15 cellular contexts compared by ENCODE assay signal in genomic region chr4:54006755-54007154, GRCh38.
"Had no signal": no experiment of that assay in that cellular context is flagged by ENCODE, and none has a peak within 500 bp of the region (broad histone marks: within the 10 kb centered on the region; RNA-seq: fewer than 3 reads in every experiment).

No MANE protein-coding gene starts in this region.

- H3K4me1 ChIP-seq: foreskin keratinocyte, uterus had no signal

- H3K9me3 ChIP-seq: tibial nerve, uterus had no signal

- H3K9me3 Mint-ChIP-seq: activated CD4-positive, alpha-beta memory T cell treated with anti-CD3 and anti-CD28 coated beads for 36 hours; neural crest cell had no signal

- DNase-seq: activated CD4-positive, alpha-beta memory T cell treated with anti-CD3 and anti-CD28 coated beads for 36 hours; activated CD4-positive, alpha-beta T cell treated with anti-CD3 and anti-CD28 coated beads for 36 hours; activated gamma-delta T cell treated with Interleukin-2 at 50 U/mL for 16 hours; activated T-cell treated with anti-CD3 and anti-CD28 coated beads for 4 hours; foreskin keratinocyte; stimulated activated CD4-positive, alpha-beta T cell treated with anti-CD3 and anti-CD28 coated beads, Interleukin-12 subunit alpha, Interleukin-12 subunit beta, amount 100 ng/mL, for 4 hours; stimulated activated CD4-positive, alpha-beta T cell treated with anti-CD3 and anti-CD28 coated beads, Interleukin-1b, Interleukin-23, amount 100 ng/mL, for 48 hours; stimulated activated naive CD4-positive, alpha-beta T cell treated with Interleukin-2 at 50 U/mL for 16 hours; uterus had no signal

- H3K36me3 ChIP-seq: uterus had no signal

- H3K4me3 ChIP-seq: hepatocyte, tibial nerve, uterus had no signal

- H3K27me3 ChIP-seq: foreskin keratinocyte, hepatocyte, tibial nerve, uterus had no signal

- ATAC-seq: activated CD4-positive, alpha-beta T cell treated with anti-CD3 and anti-CD28 coated beads for 36 hours; foreskin keratinocyte had no signal

- H3K4me3 Mint-ChIP-seq: activated CD4-positive, alpha-beta memory T cell treated with anti-CD3 and anti-CD28 coated beads for 36 hours; activated CD4-positive, alpha-beta T cell treated with anti-CD3 and anti-CD28 coated beads for 36 hours; activated naive CD8-positive, alpha-beta T cell; activated T-helper 1 cell treated with anti-CD3 and anti-CD28 coated beads, Interleukin-12 subunit alpha, Interleukin-12 subunit beta, Interleukin-2, Interleukin-4 antibody, amounts not matched to agents 30 ng/mL and 10 ng/mL and 1 ng/mL, durations not matched to agents 14 hours and 24 hours and 36 hours; neural crest cell had no signal

- H3K27ac Mint-ChIP-seq: activated CD4-positive, alpha-beta memory T cell treated with anti-CD3 and anti-CD28 coated beads for 36 hours; activated CD4-positive, alpha-beta T cell treated with anti-CD3 and anti-CD28 coated beads for 36 hours; activated naive CD8-positive, alpha-beta T cell; activated T-helper 1 cell treated with anti-CD3 and anti-CD28 coated beads, Interleukin-12 subunit alpha, Interleukin-12 subunit beta, Interleukin-2, Interleukin-4 antibody, amounts not matched to agents 30 ng/mL and 10 ng/mL and 1 ng/mL, durations not matched to agents 14 hours and 24 hours and 36 hours; progenitor cell of endocrine pancreas had no signal

- H3K27me3 Mint-ChIP-seq: activated CD4-positive, alpha-beta memory T cell treated with anti-CD3 and anti-CD28 coated beads for 36 hours; activated CD4-positive, alpha-beta T cell treated with anti-CD3 and anti-CD28 coated beads for 36 hours; activated naive CD8-positive, alpha-beta T cell; progenitor cell of endocrine pancreas had no signal

- H3K27ac ChIP-seq: hepatocyte, tibial nerve, uterus had no signal
